8 cellular contexts compared by ENCODE assay signal in the genomic region with DNA sequence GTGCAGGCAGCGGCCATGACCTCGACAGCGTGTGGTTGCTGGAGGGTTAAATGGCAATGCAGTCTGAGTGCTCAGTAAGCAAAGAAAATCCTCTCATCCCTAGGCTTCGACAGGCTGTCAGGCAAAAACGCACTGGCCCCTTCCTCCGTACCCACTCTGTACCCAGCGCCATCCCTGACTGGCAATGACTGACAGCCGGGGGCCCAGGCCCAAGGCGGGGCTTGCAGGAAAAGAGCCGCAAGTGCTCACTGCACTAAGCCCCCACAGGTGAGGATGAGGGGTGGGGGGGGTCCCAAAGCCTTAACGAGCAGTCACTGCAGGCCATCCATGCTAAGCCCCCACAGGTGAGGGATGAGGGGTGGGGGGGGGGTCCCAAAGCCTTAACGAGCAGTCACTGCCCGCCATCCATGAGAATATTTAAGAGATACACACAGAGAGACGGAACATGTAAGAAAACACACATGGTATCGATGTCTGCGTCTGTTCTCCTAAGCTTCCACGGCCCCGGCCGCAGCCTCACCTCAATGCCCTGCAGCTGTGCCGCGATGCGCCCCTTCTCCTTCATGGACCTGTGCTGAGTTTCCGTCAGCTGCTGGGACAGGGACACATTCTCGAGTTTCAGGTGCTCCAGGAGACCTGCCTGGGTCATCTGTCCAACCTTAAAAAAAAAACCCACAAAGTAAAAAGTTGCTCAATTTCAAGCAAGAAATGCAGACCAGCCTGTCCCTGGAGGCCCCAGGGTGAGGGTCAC.
"Had no signal": no experiment of that assay in that cellular context is flagged by ENCODE, and none has a peak within 500 bp of the region (broad histone marks: within the 10 kb centered on the region; RNA-seq: fewer than 3 reads in every experiment).

No MANE protein-coding gene starts in this region.

- ATAC-seq: HCT116, K562 had no signal

- H3K4me1 ChIP-seq: HAP-1 had no signal

- DNase-seq: GOT3, H7, HFFc6, IMR-90, KG1 had no signal

- H3K9me3 ChIP-seq: HAP-1 had no signal

- H3K27ac Mint-ChIP-seq: HFFc6 had no signal

- H3K9me3 Mint-ChIP-seq: HFFc6 had no signal

- H3K4me3 Mint-ChIP-seq: HFFc6 had no signal

- H3K4me3 ChIP-seq: HAP-1, K562 had no signal
